Comparison of ENCODE assay signal across 21 cellular contexts in genomic region chr17:66330646-66331037, GRCh38. TPM values are rescaled to one million over a fixed set of nuclear protein-coding genes. Genes with fewer than 3 reads are reported as not detected.
DNase-seq lines count a peak whose midpoint lies in the region; TF ChIP-seq lines count a peak whose summit lies in the region.
"Had no signal": no experiment of that assay in that cellular context is flagged by ENCODE, and none has a peak within 500 bp of the region (broad histone marks: within the 10 kb centered on the region; RNA-seq: fewer than 3 reads in every experiment).

No MANE protein-coding gene starts in this region.

- intact Hi-C loops in CD4-positive, alpha-beta memory T cell (cut with micrococcal nuclease) = loop anchor here (1.0 to 5.0 kb wide), 3 partner anchors 26 to 68 kb away; no protein-coding TSS in a partner anchor
- intact Hi-C loops in activated T-helper 1 cell treated with anti-CD3 and anti-CD28 coated beads, Interleukin-12 subunit alpha, Interleukin-12 subunit beta, Interleukin-2, Interleukin-4 antibody, amounts not matched to agents 30 ng/mL and 10 ng/mL and 1 ng/mL, durations not matched to agents 14 hours and 24 hours and 36 hours (cut with micrococcal nuclease) = loop anchor here (1.0 to 2.0 kb wide), 4 partner anchors 16 to 34 kb away; partner anchors contain the start of gene PRKCA

- DNase-seq in NCI-H82 (lab: John Stamatoyannopoulos, UW) (peak; percentile 2), NCI-H82 treated with DMSO at 0.1 percent for 48 hours (lab: John Stamatoyannopoulos, UW; ENCODE audit: unreplicated experiment) (no peak), fibroblast of the aortic adventitia (ENCODE audit: low read depth) (peak; percentile 51), HT-29 (ENCODE audit: low spot score) (no peak), foreskin melanocyte (no peak), WERI-Rb-1 (no peak)
- no peak for DNase-seq in CD4-positive, alpha-beta memory T cell
- DNase-seq in activated T-helper 1 cell treated with anti-CD3 and anti-CD28 coated beads, Interleukin-12 subunit alpha, Interleukin-12 subunit beta, Interleukin-2, Interleukin-4 antibody, amounts not matched to agents 30 ng/mL and 10 ng/mL and 1 ng/mL, durations not matched to agents 14 hours and 24 hours and 36 hours (ENCODE audit: low spot score) = no peak
- DNase-seq: activated CD4-positive, CD25-positive, alpha-beta regulatory T cell; DMS 273 treated with DMSO at 0.1 percent for 48 hours; endodermal cell; GF-D8; HCEC 1CT; NCI-H2029 treated with DMSO at 0.1 percent for 48 hours; NCI-H510A treated with DMSO at 0.1 percent for 48 hours; tibial artery had no signal

- no peaks in the 10 kb centered on the region for H3K9me3 ChIP-seq in CD4-positive, alpha-beta memory T cell (ENCODE audit: control insufficient read depth in 1 of 2, low read length in 2 of 2)
- H3K9me3 ChIP-seq in WERI-Rb-1 (ENCODE audit: severe bottlenecking) = peaks cover 2% of the 10 kb centered on the region
- H3K9me3 ChIP-seq: BLaER1, prostate gland, tibial artery had no signal

- H3K4me3 ChIP-seq in CD4-positive, alpha-beta memory T cell (ENCODE audit: low read length in 2 of 2) = peak overlapping the region in 1 of 2 donors; percentile 17
- H3K4me3 ChIP-seq in fibroblast of the aortic adventitia (ENCODE audit: low read depth, low read length) (no peak overlapping the region), WERI-Rb-1 (ENCODE audit: low read depth, low read length) (no peak overlapping the region)
- H3K4me3 ChIP-seq: BLaER1, GM12878, hepatocyte, prostate gland, tibial artery had no signal

- POLR2A ChIA-PET in CD4-positive, alpha-beta memory T cell (lab: Charles Lee; ENCODE audit: partially characterized antibody) = interaction anchor here (0.7 to 3.4 kb wide), 12 partner anchors 9 to 218 kb away, joined by 3 to 31 read pairs (median 10); partner anchors contain the start of gene PRKCA

- H3K36me3 Mint-ChIP-seq in CD4-positive, alpha-beta memory T cell = peaks cover 0 to 10% of the 10 kb centered on the region in 2 donors
- peaks cover 37% of the 10 kb centered on the region for H3K36me3 Mint-ChIP-seq in activated T-helper 1 cell treated with anti-CD3 and anti-CD28 coated beads, Interleukin-12 subunit alpha, Interleukin-12 subunit beta, Interleukin-2, Interleukin-4 antibody, amounts not matched to agents 30 ng/mL and 10 ng/mL and 1 ng/mL, durations not matched to agents 14 hours and 24 hours and 36 hours (ENCODE audit: low read depth)

- TF ChIP-seq CTCF in fibroblast of the aortic adventitia (IDR thresholded peaks at IDR 0.05; ENCODE audit: insufficient read depth, low read length) (no peak), WERI-Rb-1 (IDR thresholded peaks at IDR 0.05; ENCODE audit: low read depth, low read length) (no peak)

- H3K27me3 ChIP-seq in CD4-positive, alpha-beta memory T cell (ENCODE audit: insufficient read depth, low read length) = no peaks in the 10 kb centered on the region
- no peaks in the 10 kb centered on the region for H3K27me3 ChIP-seq in WERI-Rb-1 (ENCODE audit: insufficient read depth, low read depth, severe bottlenecking)
- H3K27me3 ChIP-seq: BLaER1, hepatocyte, tibial artery had no signal

- CTCF ChIA-PET in CD4-positive, alpha-beta memory T cell (lab: Charles Lee; ENCODE audit: partially characterized antibody) = interaction anchor here (1.2 to 1.3 kb wide), 2 partner anchors 14 to 17 kb away, joined by 3 to 4 read pairs; no protein-coding TSS in a partner anchor

- peaks cover 59 to 91% (median 70%) of the 10 kb centered on the region in 4 donors for H3K4me1 Mint-ChIP-seq in CD4-positive, alpha-beta memory T cell
- peaks cover 74% of the 10 kb centered on the region for H3K4me1 Mint-ChIP-seq in activated T-helper 1 cell treated with anti-CD3 and anti-CD28 coated beads, Interleukin-12 subunit alpha, Interleukin-12 subunit beta, Interleukin-2, Interleukin-4 antibody, amounts not matched to agents 30 ng/mL and 10 ng/mL and 1 ng/mL, durations not matched to agents 14 hours and 24 hours and 36 hours (ENCODE audit: low read depth)
- H3K4me1 Mint-ChIP-seq: endodermal cell had no signal

- H3K4me3 Mint-ChIP-seq in CD4-positive, alpha-beta memory T cell = peak overlapping the region in 7 of 8 donors; percentile 79 to 92 (median 84)
- peak overlapping the region; percentile 70 for H3K4me3 Mint-ChIP-seq in activated T-helper 1 cell treated with anti-CD3 and anti-CD28 coated beads, Interleukin-12 subunit alpha, Interleukin-12 subunit beta, Interleukin-2, Interleukin-4 antibody, amounts not matched to agents 30 ng/mL and 10 ng/mL and 1 ng/mL, durations not matched to agents 14 hours and 24 hours and 36 hours
- H3K4me3 Mint-ChIP-seq: endodermal cell had no signal

- peaks cover 98% of the 10 kb centered on the region for H3K4me1 ChIP-seq in CD4-positive, alpha-beta memory T cell (ENCODE audit: insufficient read depth, low read length)
- H3K4me1 ChIP-seq: BLaER1, prostate gland had no signal

- peak overlapping the region; percentile 51 for H3K27ac ChIP-seq in CD4-positive, alpha-beta memory T cell (ENCODE audit: low read depth, low read length)
- no peak overlapping the region for H3K27ac ChIP-seq in WERI-Rb-1
- H3K27ac ChIP-seq: 22Rv1, BLaER1, hepatocyte, prostate gland, tibial artery had no signal

- no peaks in the 10 kb centered on the region for H3K36me3 ChIP-seq in CD4-positive, alpha-beta memory T cell (ENCODE audit: insufficient read depth, low read length)
- no peaks in the 10 kb centered on the region for H3K36me3 ChIP-seq in WERI-Rb-1
- H3K36me3 ChIP-seq: BLaER1, prostate gland, tibial artery had no signal

- H3K27me3 Mint-ChIP-seq in CD4-positive, alpha-beta memory T cell = no peaks in the 10 kb centered on the region
- H3K27me3 Mint-ChIP-seq in activated T-helper 1 cell treated with anti-CD3 and anti-CD28 coated beads, Interleukin-12 subunit alpha, Interleukin-12 subunit beta, Interleukin-2, Interleukin-4 antibody, amounts not matched to agents 30 ng/mL and 10 ng/mL and 1 ng/mL, durations not matched to agents 14 hours and 24 hours and 36 hours (ENCODE audit: insufficient read depth) = no peaks in the 10 kb centered on the region

- peak overlapping the region; percentile 86 to 97 (median 93) for H3K27ac Mint-ChIP-seq in CD4-positive, alpha-beta memory T cell
- H3K27ac Mint-ChIP-seq in activated T-helper 1 cell treated with anti-CD3 and anti-CD28 coated beads, Interleukin-12 subunit alpha, Interleukin-12 subunit beta, Interleukin-2, Interleukin-4 antibody, amounts not matched to agents 30 ng/mL and 10 ng/mL and 1 ng/mL, durations not matched to agents 14 hours and 24 hours and 36 hours = peak overlapping the region; percentile 91
- H3K27ac Mint-ChIP-seq: endodermal cell had no signal

- H3K9me3 Mint-ChIP-seq in CD4-positive, alpha-beta memory T cell = peaks cover 0 to 4% (median 0%) of the 10 kb centered on the region in 8 donors
- H3K9me3 Mint-ChIP-seq in activated T-helper 1 cell treated with anti-CD3 and anti-CD28 coated beads, Interleukin-12 subunit alpha, Interleukin-12 subunit beta, Interleukin-2, Interleukin-4 antibody, amounts not matched to agents 30 ng/mL and 10 ng/mL and 1 ng/mL, durations not matched to agents 14 hours and 24 hours and 36 hours = no peaks in the 10 kb centered on the region
- H3K9me3 Mint-ChIP-seq: endodermal cell had no signal

RNA-seq across cellular contexts. Expression of gene PRKCA, which starts 28.2 kb away (rescaled TPM):
- 100 to 1,000 TPM; 107 TPM for total RNA-seq in CD4-positive, alpha-beta memory T cell
- polyA plus RNA-seq in CD4-positive, alpha-beta memory T cell = 1 to 10 TPM; 1.1 to 5.3 TPM
- 155 and 157 TPM in 2 replicates for total RNA-seq in activated T-helper 1 cell treated with anti-CD3 and anti-CD28 coated beads, Interleukin-12 subunit alpha, Interleukin-12 subunit beta, Interleukin-2, Interleukin-4 antibody, amounts not matched to agents 30 ng/mL and 10 ng/mL and 1 ng/mL, durations not matched to agents 14 hours and 24 hours and 36 hours
- total RNA-seq in fibroblast of the aortic adventitia (ENCODE audit: low replicate concordance) = 14.1 and 43.7 TPM in 2 replicates
- 6.6 and 7.1 TPM in 2 replicates for total RNA-seq in HT-29 (2014; rRNA removed; shearing (Covaris generic))

Comparison
In these comparisons a context has a peak if more than half of its experiments do, and no peak if none do; other contexts are left out.
1. DNase-seq: peak in NCI-H82 (single experiment) and fibroblast of the aortic adventitia (single experiment); none in NCI-H82 treated with DMSO at 0.1 percent for 48 hours (single experiment), CD4-positive, alpha-beta memory T cell (0 of 5), activated T-helper 1 cell treated with anti-CD3 and anti-CD28 coated beads, Interleukin-12 subunit alpha, Interleukin-12 subunit beta, Interleukin-2, Interleukin-4 antibody, amounts not matched to agents 30 ng/mL and 10 ng/mL and 1 ng/mL, durations not matched to agents 14 hours and 24 hours and 36 hours (single experiment), HT-29 (single experiment), foreskin melanocyte (single experiment) and WERI-Rb-1 (single experiment).